ENCODE assay signal across 1 cellular context in genomic region chr6:19921821-19922220, GRCh38.
TF ChIP-seq lines count a peak whose summit lies in the region.

No MANE protein-coding gene starts in this region.

TF ChIP-seq in SK-N-SH treated with all-trans-retinoic acid at 6 μM for 48 hours, 23 proteins besides CTCF, POLR2A, EP300 and RAD21 (continued from another document):
- TF ChIP-seq CREB5 (CRISPR knock-in tag; IDR thresholded peaks at IDR 0.05; ENCODE audit: low read depth) (no peak), ZFP30 (CRISPR knock-in tag; IDR thresholded peaks at IDR 0.05) (no peak), TOX (CRISPR knock-in tag; IDR thresholded peaks at IDR 0.05; ENCODE audit: borderline replicate concordance) (no peak)
- TF ChIP-seq, protein P1, sequence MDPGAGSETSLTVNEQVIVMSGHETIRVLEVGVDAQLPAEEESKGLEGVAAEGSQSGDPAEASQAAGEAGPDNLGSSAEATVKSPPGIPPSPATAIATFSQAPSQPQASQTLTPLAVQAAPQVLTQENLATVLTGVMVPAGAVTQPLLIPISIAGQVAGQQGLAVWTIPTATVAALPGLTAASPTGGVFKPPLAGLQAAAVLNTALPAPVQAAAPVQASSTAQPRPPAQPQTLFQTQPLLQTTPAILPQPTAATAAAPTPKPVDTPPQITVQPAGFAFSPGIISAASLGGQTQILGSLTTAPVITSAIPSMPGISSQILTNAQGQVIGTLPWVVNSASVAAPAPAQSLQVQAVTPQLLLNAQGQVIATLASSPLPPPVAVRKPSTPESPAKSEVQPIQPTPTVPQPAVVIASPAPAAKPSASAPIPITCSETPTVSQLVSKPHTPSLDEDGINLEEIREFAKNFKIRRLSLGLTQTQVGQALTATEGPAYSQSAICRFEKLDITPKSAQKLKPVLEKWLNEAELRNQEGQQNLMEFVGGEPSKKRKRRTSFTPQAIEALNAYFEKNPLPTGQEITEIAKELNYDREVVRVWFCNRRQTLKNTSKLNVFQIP (CRISPR knock-in tag; IDR thresholded peaks at IDR 0.05; ENCODE audit: borderline replicate concordance, low read depth) = no peak
